Comparison of ENCODE assay signal across 14 cellular contexts in the genomic region with DNA sequence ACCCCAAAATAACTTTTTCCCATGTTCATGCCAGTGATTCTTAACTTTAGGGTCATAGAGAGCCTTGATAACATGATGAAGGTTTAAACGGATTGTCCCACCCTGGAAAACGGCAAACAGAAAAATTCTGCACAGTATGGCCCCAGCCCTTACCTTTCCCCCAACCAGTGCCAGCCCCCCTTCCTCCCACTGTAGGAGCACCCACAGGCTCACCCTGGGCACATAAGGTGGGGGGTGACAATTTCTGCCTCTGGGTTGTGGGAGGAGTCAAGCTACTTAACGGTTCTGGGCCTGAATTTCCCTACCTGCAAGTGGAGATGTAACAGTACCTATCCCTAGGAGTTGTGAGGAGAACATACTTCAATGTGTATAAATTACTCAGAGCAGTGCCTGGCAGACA. TPM values are rescaled to one million over a fixed set of nuclear protein-coding genes. Genes with fewer than 3 reads are reported as not detected.
DNase-seq lines count a peak whose midpoint lies in the region; ATAC-seq, FAIRE-seq and TF ChIP-seq lines count a peak whose summit lies in the region.
"Had no signal": no experiment of that assay in that cellular context is flagged by ENCODE, and none has a peak within 500 bp of the region (broad histone marks: within the 10 kb centered on the region; RNA-seq: fewer than 3 reads in every experiment).

No MANE protein-coding gene starts in this region.

- H3K27me3 ChIP-seq in left ventricle myocardium inferior (ENCODE audit: low read depth) = no peaks in the 10 kb centered on the region
- no peaks in the 10 kb centered on the region for H3K27me3 ChIP-seq in osteoblast (ENCODE audit: insufficient read depth, low read length)
- H3K27me3 ChIP-seq: pancreas had no signal

- no peak overlapping the region for H2AFZ ChIP-seq in osteoblast (ENCODE audit: low read length)

- H3K4me3 ChIP-seq in left ventricle myocardium inferior (peak overlapping the region; percentile 19), osteoblast (ENCODE audit: insufficient read depth, low read length) (no peak overlapping the region)
- H3K4me3 ChIP-seq: pancreas had no signal

- H3K4me1 ChIP-seq in left ventricle myocardium inferior (peaks cover 70% of the 10 kb centered on the region), osteoblast (ENCODE audit: insufficient read depth, low read length) (no peaks in the 10 kb centered on the region)

- H3K27ac ChIP-seq in left ventricle myocardium inferior (replicated peaks) (peak overlapping the region; percentile 76), cingulate gyrus (ENCODE audit: low read depth, low read length) (peak overlapping the region; percentile 94), osteoblast (ENCODE audit: low read depth, low read length) (peak overlapping the region; percentile 15)
- H3K27ac ChIP-seq: pancreas had no signal

- intact Hi-C loops in left ventricle myocardium inferior (cut with micrococcal nuclease) = no loop called here
- intact Hi-C loops in Right ventricle myocardium inferior (cut with DNase I) = no loop called here

- TF ChIP-seq CTCF in left ventricle myocardium inferior (IDR thresholded peaks at IDR 0.05; ENCODE audit: borderline replicate concordance) (no peak), osteoblast (IDR thresholded peaks at IDR 0.05; ENCODE audit: extremely low read depth, low read depth, low read length) (no peak)

- no peak for ATAC-seq in Right ventricle myocardium inferior
- ATAC-seq: left colon had no signal

- H3K36me3 ChIP-seq in left ventricle myocardium inferior (peaks cover 72% of the 10 kb centered on the region), osteoblast (ENCODE audit: insufficient read depth, low read length) (peaks cover 70% of the 10 kb centered on the region)

- H3K79me2 ChIP-seq in osteoblast (ENCODE audit: insufficient read depth, low read length) = peaks cover 74% of the 10 kb centered on the region

- FAIRE-seq in frontal cortex (lab: Jason Lieb, UNC) = no peak
- FAIRE-seq: pancreas had no signal

- H4K20me1 ChIP-seq in osteoblast (ENCODE audit: insufficient read depth, low read length) = peaks cover 10% of the 10 kb centered on the region

- no peak for DNase-seq in left ventricle myocardium inferior
- no peak for DNase-seq in Right ventricle myocardium inferior (ENCODE audit: missing footprints)
- peak; percentile 73 for DNase-seq in osteoblast (ENCODE audit: insufficient read length, low spot score, missing footprints)
- no peak for DNase-seq in AG08396 (ENCODE audit: low spot score)
- no peak for DNase-seq in frontal cortex (ENCODE audit: low spot score in 2 of 2)
- no peak for DNase-seq in stimulated activated CD4-positive, alpha-beta T cell treated with anti-CD3 and anti-CD28 coated beads, Interleukin-4, amount 100 ng/mL, for 4 hours
- DNase-seq in activated CD4-positive, CD25-positive, alpha-beta regulatory T cell (lab: John Stamatoyannopoulos, UW) = no peak
- DNase-seq: EL, left colon, NCI-H446, RPMI8226, trophoblast cell had no signal

- H3K9me3 ChIP-seq in left ventricle myocardium inferior (replicated peaks) = no peaks in the 10 kb centered on the region
- no peaks in the 10 kb centered on the region for H3K9me3 ChIP-seq in osteoblast (ENCODE audit: low read depth, low read length)
- H3K9me3 ChIP-seq: pancreas had no signal

- no peak overlapping the region for H3K4me2 ChIP-seq in osteoblast (ENCODE audit: insufficient read depth, low read length)

RNA-seq across cellular contexts. Expression of a gene that starts 18.1 kb away (rescaled TPM):
- total RNA-seq in left ventricle myocardium inferior (4.1 TPM), Right ventricle myocardium inferior (2.8 TPM), osteoblast (4.3 and 5.0 TPM in 2 replicates), frontal cortex (9.8 TPM)

RNA-seq across cellular contexts. Expression of a gene that starts 18.4 kb away (rescaled TPM):
- total RNA-seq in left ventricle myocardium inferior (50.5 TPM), Right ventricle myocardium inferior (46.9 TPM), osteoblast (36.9 and 39.8 TPM in 2 replicates), frontal cortex (40.4 TPM)

Comparison
In these comparisons a context has a peak if more than half of its experiments do, and no peak if none do; other contexts are left out.
1. H3K27ac ChIP-seq: peak in every context shown above with its lines; median percentile 94 in cingulate gyrus; 76 in left ventricle myocardium inferior; 15 in osteoblast.